Comparison of ENCODE assay signal across 7 cellular contexts in genomic region chr7:32691923-32692815, GRCh38.
A peak's percentile ranks its signal among the peaks of the same experiment; 100 is the strongest.
DNase-seq lines count a peak whose midpoint lies in the region; ATAC-seq, FAIRE-seq and TF ChIP-seq lines count a peak whose summit lies in the region.
"Not testable (repeated sequence)": the region's sequence is repeated elsewhere in the genome, so short reads cannot be mapped to it uniquely, and the experiment has no call there.

No MANE protein-coding gene starts in this region.

- CTCF ChIA-PET in HCT116 (lab: Charles Lee): interaction anchor here (1.4 kb wide), 1 partner anchor 416 kb away, joined by 4 read pairs; no protein-coding TSS in a partner anchor

- H3K9me2 ChIP-seq in HCT116 (ENCODE audit: insufficient read depth): not testable (repeated sequence)

- H3K9me3 Mint-ChIP-seq in neural crest cell: peaks cover 13% of the 10 kb centered on the region

- H3K9me3 ChIP-seq in HCT116 (ENCODE audit: control insufficient read depth in 1 of 2, insufficient read depth in 1 of 2, low read depth in 1 of 2, low read length in 2 of 2): not testable (repeated sequence)

- peak; percentile 87 for FAIRE-seq in frontal cortex (lab: Jason Lieb, UNC)

- H3K4me3 Mint-ChIP-seq in neural crest cell: not testable (repeated sequence)

- H3K36me3 Mint-ChIP-seq in neural crest cell (ENCODE audit: low read depth): peaks cover 30% of the 10 kb centered on the region

- not testable (repeated sequence) for H3K4me1 Mint-ChIP-seq in neural crest cell

- peak; percentile 63 for TF ChIP-seq RAD21 in HCT116 (IDR thresholded peaks at IDR 0.05; ENCODE audit: low read depth)
- TF ChIP-seq RAD21 in Ishikawa (IDR thresholded peaks at IDR 0.05; ENCODE audit: low read depth): peak; percentile 43

- not testable (repeated sequence) for H3K27me3 Mint-ChIP-seq in neural crest cell (ENCODE audit: low read depth)

- not testable (repeated sequence) for DNase-seq in HCT116 (ENCODE audit: low read depth, low spot score); frontal cortex (ENCODE audit: low spot score in 2 of 2); neural crest cell (ENCODE audit: low read depth, low spot score)
- peak; percentile 27 for DNase-seq in RKO (ENCODE audit: low spot score)
- DNase-seq in activated naive CD4-positive, alpha-beta T cell treated with anti-CD3 and anti-CD28 coated beads, Interleukin-2, amount 50 U/mL, for 16 hours: peak; percentile 15

- not testable (repeated sequence) for H3K27ac ChIP-seq in HCT116 (ENCODE audit: low read depth, low read length)

- RAD21 ChIA-PET in HCT116 (lab: Charles Lee; ENCODE audit: low non-redundant PET in 1 of 2, low total read pairs in 2 of 2, uncharacterized antibody in 2 of 2, unreplicated experiment in 2 of 2): not testable (repeated sequence)

- H4K20me1 ChIP-seq in HCT116 (ENCODE audit: insufficient read depth): not testable (repeated sequence)

- peak overlapping the region; percentile 15 for H3K27ac Mint-ChIP-seq in neural crest cell (ENCODE audit: unreplicated experiment)

- H3K4me1 ChIP-seq in HCT116 (ENCODE audit: control insufficient read depth in 1 of 2, insufficient read depth in 2 of 2, low read length in 2 of 2): not testable (repeated sequence)

- not testable (repeated sequence) for H3K36me3 ChIP-seq in HCT116 (ENCODE audit: control insufficient read depth in 1 of 2, insufficient read depth in 2 of 2, low read length in 2 of 2)

- not testable (repeated sequence) for H3K9ac ChIP-seq in HCT116 (ENCODE audit: low read length)

- TF ChIP-seq POLR2A in GM18505 (IDR thresholded peaks at IDR 0.05; ENCODE audit: borderline replicate concordance, extremely low read depth, insufficient read depth, insufficient read length); HCT116 (IDR thresholded peaks at IDR 0.05; ENCODE audit: borderline replicate concordance, extremely low read depth, insufficient read depth, insufficient read length): not testable (repeated sequence)

- peak in 2 of 3 experiments; percentile 13 to 45; a peak in 3 of 6 replicates for TF ChIP-seq CTCF in HCT116 (IDR thresholded peaks at IDR 0.05 in 2 of 3, conservative IDR thresholded peaks at IDR 0.05 in 1 of 3; ENCODE audit: borderline replicate concordance in 1 of 3, insufficient read depth in 1 of 3, low read depth in 2 of 3, low read length in 2 of 3)
- TF ChIP-seq CTCF in neural crest cell (conservative IDR thresholded peaks at IDR 0.05): peak; percentile 55

- H3K4me3 ChIP-seq in HCT116 (replicated peaks in 1 of 2; ENCODE audit: low read depth in 1 of 2, low read length in 2 of 2): not testable (repeated sequence)

- ATAC-seq in GM18505 (IDR thresholded peaks at IDR 0.05; ENCODE audit: unreplicated experiment) (peak; percentile 76), HCT116 (peak; percentile 88)

- peak overlapping the region; percentile 9; the same call in 1 of the 2 replicates for H3K4me2 ChIP-seq in HCT116 (ENCODE audit: low read length)

- TF ChIP-seq EP300 in Ishikawa (IDR thresholded peaks at IDR 0.05; ENCODE audit: borderline replicate concordance): not testable (repeated sequence)

- H3K27me3 ChIP-seq in HCT116 (ENCODE audit: insufficient read depth, low read length): not testable (repeated sequence)

- H2AFZ ChIP-seq in HCT116 (ENCODE audit: low read depth, low read length, poor library complexity, severe bottlenecking): not testable (repeated sequence)

- intact Hi-C loops in HCT116 (cut with micrococcal nuclease): loop anchor here (5.0 kb wide), 1 partner anchor 415 kb away; the partner anchor contains the start of gene RP9

- POLR2A ChIA-PET in HCT116 (lab: Charles Lee): not testable (repeated sequence)

- BruUV-seq in HCT116 (replicated peaks; lab: Mats Ljungman, UMichigan): not testable (repeated sequence)

- H3K79me2 ChIP-seq in HCT116 (ENCODE audit: insufficient read depth, low read length): not testable (repeated sequence)

TF ChIP-seq in HCT116, 20 proteins besides CTCF, POLR2A, EP300 and RAD21:
- peak; percentile 43; the same call in 1 of the 2 replicates for TF ChIP-seq CEBPB (IDR thresholded peaks at IDR 0.05; ENCODE audit: low read depth)

TF ChIP-seq in Ishikawa, 13 proteins besides CTCF, POLR2A, EP300 and RAD21:
- peak; percentile 77 for TF ChIP-seq CEBPB (IDR thresholded peaks at IDR 0.05)
